In the genomic region with DNA sequence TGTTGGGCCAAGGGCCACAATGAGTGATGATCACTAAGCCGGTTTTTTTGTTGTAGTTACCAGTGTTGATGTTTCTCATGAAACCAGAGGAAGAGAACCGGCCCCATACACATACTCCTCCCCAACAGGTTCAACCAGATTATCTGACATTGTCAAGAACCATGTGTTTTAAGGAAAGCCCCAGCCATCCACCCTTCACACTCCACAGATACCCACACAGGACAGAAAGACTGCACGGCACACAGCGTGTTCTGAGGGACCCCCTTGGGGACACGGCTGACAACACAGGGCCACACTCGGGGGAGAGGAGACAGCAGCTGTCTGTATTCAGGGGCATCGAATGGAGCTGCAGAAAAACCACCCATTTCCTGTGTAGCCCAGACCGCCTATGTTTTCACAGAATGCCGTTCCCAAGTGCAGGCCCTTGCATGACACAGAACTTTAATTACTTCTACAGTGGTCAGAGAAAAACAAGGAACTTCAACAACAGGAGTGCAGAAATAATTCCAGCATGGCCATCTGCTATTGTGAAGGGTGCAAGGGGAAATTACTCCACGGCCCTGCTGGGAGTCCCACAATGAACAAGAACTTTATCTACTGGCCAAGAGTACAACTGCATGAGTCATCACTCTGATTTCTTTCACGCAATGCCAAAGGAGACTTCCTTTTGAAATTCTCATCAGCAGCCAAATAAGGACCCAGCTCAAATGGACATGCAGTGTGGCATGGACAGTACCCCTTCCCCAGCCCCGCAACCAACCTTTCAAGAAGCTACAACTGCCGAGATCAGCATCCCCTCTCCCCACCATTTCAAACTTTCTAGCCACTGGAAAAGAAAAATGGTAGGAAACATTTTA, we compare ENCODE assay signal across 8 cellular contexts. TPM values are rescaled to one million over a fixed set of nuclear protein-coding genes. Genes with fewer than 3 reads are reported as not detected.
A peak's percentile ranks its signal among the peaks of the same experiment; 100 is the strongest.
DNase-seq lines count a peak whose midpoint lies in the region; ATAC-seq and TF ChIP-seq lines count a peak whose summit lies in the region.

No MANE protein-coding gene starts in this region.

- H3K9me3 ChIP-seq in esophagus squamous epithelium: no peaks in the 10 kb centered on the region
- no peaks in the 10 kb centered on the region for H3K9me3 ChIP-seq in mucosa of descending colon
- H3K9me3 ChIP-seq in thymus (ENCODE audit: control insufficient read depth): no peaks in the 10 kb centered on the region

- peaks cover 67% of the 10 kb centered on the region for H3K36me3 Mint-ChIP-seq in activated T-cell treated with anti-CD3 and anti-CD28 coated beads, Interleukin-2, amount 50 U/mL, for 4 hours (ENCODE audit: insufficient read depth)

- H3K27ac ChIP-seq in esophagus squamous epithelium (peak overlapping the region; percentile 99 to 100 (median 100)), thymus (ENCODE audit: low read depth) (peak overlapping the region; percentile 99)

- DNase-seq in C1 segment of cervical spinal cord (lab: John Stamatoyannopoulos, UW): peak in 12 of 14 donors; percentile 47 to 79 (median 70)
- peak; percentile 52 for DNase-seq in NCI-H69 (lab: John Stamatoyannopoulos, UW)
- peak; percentile 42 for DNase-seq in activated T-cell treated with anti-CD3 and anti-CD28 coated beads, Interleukin-2, amount 50 U/mL, for 4 hours
- DNase-seq in esophagus squamous epithelium (lab: John Stamatoyannopoulos, UW): peak; percentile 19
- DNase-seq in mucosa of descending colon: peak; percentile 59 to 72 (median 68)
- no peak for DNase-seq in COR-L47 (lab: John Stamatoyannopoulos, UW)

- H3K4me1 Mint-ChIP-seq in activated T-cell treated with anti-CD3 and anti-CD28 coated beads, Interleukin-2, amount 50 U/mL, for 4 hours (ENCODE audit: low read depth): peaks cover 56% of the 10 kb centered on the region

- TF ChIP-seq POLR2A in esophagus squamous epithelium (IDR thresholded peaks at IDR 0.05): peak in 3 of 4 donors; percentile 40 to 58 (median 42)

- ATAC-seq in GM21515 (IDR thresholded peaks at IDR 0.05; ENCODE audit: unreplicated experiment): peak; percentile 13
- ATAC-seq in activated T-cell treated with anti-CD3 and anti-CD28 coated beads, Interleukin-2, amount 50 U/mL, for 4 hours: peak; percentile 6 to 10
- ATAC-seq in mucosa of descending colon: peak; percentile 19

- no peaks in the 10 kb centered on the region for H3K9me3 Mint-ChIP-seq in activated T-cell treated with anti-CD3 and anti-CD28 coated beads, Interleukin-2, amount 50 U/mL, for 4 hours

- H3K27me3 ChIP-seq in esophagus squamous epithelium (no peaks in the 10 kb centered on the region), thymus (ENCODE audit: control insufficient read depth, insufficient read depth) (no peaks in the 10 kb centered on the region)

- H3K4me3 Mint-ChIP-seq in activated T-cell treated with anti-CD3 and anti-CD28 coated beads, Interleukin-2, amount 50 U/mL, for 4 hours: peak overlapping the region; percentile 95

- intact Hi-C loops in esophagus squamous epithelium (cut with DNase I) (loop anchor here (5.0 to 10.0 kb wide), 2 partner anchors 318 to 985 kb away; no protein-coding TSS in a partner anchor), mucosa of descending colon (cut with DNase I, micrococcal nuclease) (loop anchor here (10.0 kb wide), 4 partner anchors 72 to 872 kb away; no protein-coding TSS in a partner anchor)

- peak in 1 of 6 experiments; percentile 0 for TF ChIP-seq CTCF in esophagus squamous epithelium (IDR thresholded peaks at IDR 0.05)
- TF ChIP-seq CTCF in mucosa of descending colon (IDR thresholded peaks at IDR 0.05): no peak

- H3K36me3 ChIP-seq in esophagus squamous epithelium (peaks cover 15 to 44% (median 32%) of the 10 kb centered on the region in 3 donors), mucosa of descending colon (ENCODE audit: low read depth) (peaks cover 9% of the 10 kb centered on the region), thymus (ENCODE audit: control insufficient read depth, insufficient read depth) (peaks cover 44% of the 10 kb centered on the region)

- no peaks in the 10 kb centered on the region for H3K27me3 Mint-ChIP-seq in activated T-cell treated with anti-CD3 and anti-CD28 coated beads, Interleukin-2, amount 50 U/mL, for 4 hours (ENCODE audit: low read depth)

- peak overlapping the region; percentile 70 to 99 (median 82) for H3K4me3 ChIP-seq in esophagus squamous epithelium
- H3K4me3 ChIP-seq in mucosa of descending colon: peak overlapping the region; percentile 93
- peak overlapping the region; percentile 100 for H3K4me3 ChIP-seq in thymus (ENCODE audit: low read length)

- 0% methylated on average over 8 to 13 of the region's 13 CpGs for WGBS in esophagus squamous epithelium, 2 donors
- WGBS in thymus: 5% methylated on average over 13 of the region's 13 CpGs

- H3K4me1 ChIP-seq in esophagus squamous epithelium: peaks cover 35 to 57% (median 40%) of the 10 kb centered on the region in 3 donors
- H3K4me1 ChIP-seq in mucosa of descending colon (ENCODE audit: low read depth): peaks cover 45% of the 10 kb centered on the region
- H3K4me1 ChIP-seq in thymus (ENCODE audit: control insufficient read depth, insufficient read depth, low read length): peaks cover 30% of the 10 kb centered on the region

RNA-seq across cellular contexts. Expression of gene KLF6, which starts 2.3 kb away (rescaled TPM):
- 100 to 1,000 TPM; 188 to 247 (median 209) TPM for total RNA-seq in activated T-cell treated with anti-CD3 and anti-CD28 coated beads, Interleukin-2, amount 50 U/mL, for 4 hours
- total RNA-seq in esophagus squamous epithelium (10 to 100 TPM; 39.6 to 91.2 (median 74.2) TPM), mucosa of descending colon (100 to 1,000 TPM; 270 to 371 (median 331) TPM)
- polyA plus RNA-seq in thymus: 65.8 TPM
